26 cellular contexts compared by ENCODE assay signal in the genomic region with DNA sequence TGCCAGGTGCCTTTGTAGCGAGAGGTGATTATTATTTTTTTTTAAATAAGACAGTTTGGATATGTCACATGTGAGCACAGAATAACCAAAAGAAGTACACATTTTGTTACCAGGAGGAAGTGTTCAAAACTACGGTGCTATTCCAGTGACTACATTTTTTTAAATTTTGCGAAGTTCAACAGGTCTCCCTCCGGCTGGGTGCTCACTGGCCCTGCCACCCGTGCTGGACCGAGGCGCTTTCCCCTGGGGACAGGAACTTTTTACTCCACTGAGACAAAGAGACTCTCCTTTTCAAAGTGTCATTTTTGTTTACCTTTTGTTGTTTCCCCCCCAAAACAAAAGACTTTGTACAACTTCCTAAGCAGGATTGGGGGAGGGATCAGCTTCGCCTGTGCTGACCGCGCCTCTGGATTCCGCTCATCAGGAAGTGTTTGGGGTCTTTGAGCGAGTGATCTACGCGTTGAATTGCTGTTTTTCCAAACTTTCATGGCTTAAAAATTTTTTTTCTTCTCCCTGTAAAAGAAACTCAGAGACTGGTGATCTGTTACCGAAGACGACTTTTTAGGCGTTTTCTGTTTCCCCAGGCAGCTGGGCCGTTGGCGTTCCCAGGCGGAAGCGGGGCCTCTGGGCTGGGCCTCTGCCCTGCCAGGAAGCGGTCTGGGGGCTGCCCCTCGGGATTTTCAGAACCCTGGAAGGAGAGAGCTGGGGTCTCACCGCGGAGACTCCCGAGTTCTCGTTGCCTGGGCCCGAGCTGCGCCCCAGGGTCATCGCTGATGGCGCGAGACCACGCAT. TPM values are rescaled to one million over a fixed set of nuclear protein-coding genes. Genes with fewer than 3 reads are reported as not detected.
"Had no signal": no experiment of that assay in that cellular context is flagged by ENCODE, and none has a peak within 500 bp of the region (broad histone marks: within the 10 kb centered on the region; RNA-seq: fewer than 3 reads in every experiment).

No MANE protein-coding gene starts in this region.

- H2AFZ ChIP-seq: parathyroid adenoma had no signal

- H3K27ac ChIP-seq: heart right ventricle, parathyroid adenoma, right lobe of liver, skin epidermis, transverse colon had no signal

- DNase-seq: activated CD4-positive, alpha-beta T cell treated with anti-CD3 and anti-CD28 coated beads, Interleukin-2, amount 10 ng/mL, durations not matched to agents 7 days and 5 days; activated CD8-positive, alpha-beta memory T cell treated with anti-CD3 and anti-CD28 coated beads, Interleukin-2, amount 10 ng/mL, durations not matched to agents 7 days and 5 days; activated CD8-positive, alpha-beta T cell treated with anti-CD3 and anti-CD28 coated beads for 36 hours; activated gamma-delta T cell; activated T-cell treated with anti-CD3 and anti-CD28 coated beads for 4 hours; anterior cingulate cortex; erythroblast; foreskin fibroblast; heart right ventricle; naive thymus-derived CD8-positive, alpha-beta T cell; right lobe of liver; stimulated activated CD4-positive, alpha-beta T cell treated with anti-CD3 and anti-CD28 coated beads, Interleukin-2, amount 100 ng/mL, for 24 hours; transverse colon had no signal

- H3K9me3 ChIP-seq: heart right ventricle, right lobe of liver, transverse colon had no signal

- H3K9ac ChIP-seq: parathyroid adenoma had no signal

- H3K4me3 Mint-ChIP-seq: activated CD4-positive, alpha-beta T cell treated with anti-CD3 and anti-CD28 coated beads, Interleukin-2, amount 10 ng/mL, durations not matched to agents 7 days and 5 days; activated CD8-positive, alpha-beta memory T cell treated with anti-CD3 and anti-CD28 coated beads, Interleukin-2, amount 10 ng/mL, durations not matched to agents 7 days and 5 days; activated CD8-positive, alpha-beta T cell treated with anti-CD3 and anti-CD28 coated beads for 36 hours; activated naive CD4-positive, alpha-beta T cell treated with anti-CD3 and anti-CD28 coated beads, Interleukin-2, amount 50 U/mL, for 24 hours; stimulated activated effector memory CD8-positive, alpha-beta T cell treated with anti-CD3 and anti-CD28 coated beads, Interleukin-12 subunit alpha, Interleukin-12 subunit beta, amount 100 ng/mL, for 72 hours had no signal

- H3K9me3 Mint-ChIP-seq: activated CD4-positive, alpha-beta T cell treated with anti-CD3 and anti-CD28 coated beads, Interleukin-2, amount 10 ng/mL, durations not matched to agents 7 days and 5 days; activated CD8-positive, alpha-beta T cell treated with anti-CD3 and anti-CD28 coated beads for 36 hours; activated naive CD4-positive, alpha-beta T cell treated with anti-CD3 and anti-CD28 coated beads, Interleukin-2, amount 50 U/mL, for 24 hours; brain; naive thymus-derived CD8-positive, alpha-beta T cell; stimulated activated effector memory CD8-positive, alpha-beta T cell treated with anti-CD3 and anti-CD28 coated beads, Interleukin-12 subunit alpha, Interleukin-12 subunit beta, amount 100 ng/mL, for 72 hours had no signal

- H3K27ac Mint-ChIP-seq: activated CD8-positive, alpha-beta memory T cell treated with anti-CD3 and anti-CD28 coated beads, Interleukin-2, amount 10 ng/mL, durations not matched to agents 7 days and 5 days; activated CD8-positive, alpha-beta T cell treated with anti-CD3 and anti-CD28 coated beads for 36 hours; activated naive CD4-positive, alpha-beta T cell treated with anti-CD3 and anti-CD28 coated beads, Interleukin-2, amount 50 U/mL, for 24 hours; naive thymus-derived CD8-positive, alpha-beta T cell; stimulated activated effector memory CD8-positive, alpha-beta T cell treated with anti-CD3 and anti-CD28 coated beads, Interleukin-12 subunit alpha, Interleukin-12 subunit beta, amount 100 ng/mL, for 72 hours had no signal

- H3K4me3 ChIP-seq: heart right ventricle, right lobe of liver, skin epidermis, transverse colon had no signal

- FAIRE-seq: keratinocyte, urothelium cell line had no signal

- H3K4me1 Mint-ChIP-seq: activated naive CD4-positive, alpha-beta T cell treated with anti-CD3 and anti-CD28 coated beads, Interleukin-2, amount 50 U/mL, for 24 hours had no signal

- H3K79me2 ChIP-seq: parathyroid adenoma had no signal

- H3K36me3 Mint-ChIP-seq: activated CD8-positive, alpha-beta memory T cell treated with anti-CD3 and anti-CD28 coated beads, Interleukin-2, amount 10 ng/mL, durations not matched to agents 7 days and 5 days; activated naive CD4-positive, alpha-beta T cell treated with anti-CD3 and anti-CD28 coated beads, Interleukin-2, amount 50 U/mL, for 24 hours; brain; naive thymus-derived CD8-positive, alpha-beta T cell; stimulated activated effector memory CD8-positive, alpha-beta T cell treated with anti-CD3 and anti-CD28 coated beads, Interleukin-12 subunit alpha, Interleukin-12 subunit beta, amount 100 ng/mL, for 72 hours had no signal

- H3K4me1 ChIP-seq: parathyroid adenoma had no signal

- H3K36me3 ChIP-seq: heart right ventricle, right lobe of liver, transverse colon had no signal

RNA-seq across cellular contexts. Expression of gene EN2, which starts 7.2 kb away (rescaled TPM):
- total RNA-seq: activated CD4-positive, alpha-beta T cell treated with anti-CD3 and anti-CD28 coated beads, Interleukin-2, amount 10 ng/mL, durations not matched to agents 7 days and 5 days; activated CD8-positive, alpha-beta memory T cell treated with anti-CD3 and anti-CD28 coated beads, Interleukin-2, amount 10 ng/mL, durations not matched to agents 7 days and 5 days; activated CD8-positive, alpha-beta T cell treated with anti-CD3 and anti-CD28 coated beads for 36 hours; cardiac septum; fibroblast of lung; left lobe of liver; lung microvascular endothelial cell; naive thymus-derived CD8-positive, alpha-beta T cell; right lobe of liver; T-helper 2 cell treated with Interferon-gamma antibody and Interleukin-4, amounts not matched to agents 100 ng/mL and 5 ng/mL, for 36 hours; temporal lobe; transverse colon had no signal
- polyA plus RNA-seq: fibroblast of lung; naive thymus-derived CD8-positive, alpha-beta T cell had no signal
